9 cellular contexts compared by ENCODE assay signal in genomic region chr6:2129076-2129695, GRCh38.
DNase-seq lines count a peak whose midpoint lies in the region; ATAC-seq and TF ChIP-seq lines count a peak whose summit lies in the region.
"Had no signal": no experiment of that assay in that cellular context is flagged by ENCODE, and none has a peak within 500 bp of the region (broad histone marks: within the 10 kb centered on the region; RNA-seq: fewer than 3 reads in every experiment).

No MANE protein-coding gene starts in this region.

- H3K4me3 Mint-ChIP-seq in naive B cell = peak overlapping the region in 1 of 8 donors; percentile 44

- H3K27me3 Mint-ChIP-seq in naive B cell = peaks cover 0 to 4% (median 0%) of the 10 kb centered on the region in 3 donors

- no peak overlapping the region for H3K4me3 ChIP-seq in uterus

- H3K9me3 ChIP-seq in uterus = no peaks in the 10 kb centered on the region

- no peak for TF ChIP-seq CTCF in uterus (IDR thresholded peaks at IDR 0.05)

- H3K9me3 Mint-ChIP-seq in naive B cell = no peaks in the 10 kb centered on the region

- peak overlapping the region in 1 of 2 donors; percentile 77 for H3K27ac ChIP-seq in uterus

- H3K27ac Mint-ChIP-seq in naive B cell = peak overlapping the region in 4 of 6 donors; percentile 7 to 82 (median 35)

- H3K4me1 ChIP-seq in uterus = no peaks in the 10 kb centered on the region

- no peak for TF ChIP-seq POLR2A in uterus (IDR thresholded peaks at IDR 0.05)

- H3K4me1 Mint-ChIP-seq in naive B cell = peaks cover 17 to 35% (median 35%) of the 10 kb centered on the region in 3 donors

- peak; percentile 66 for ATAC-seq in GM18519 (IDR thresholded peaks at IDR 0.05; ENCODE audit: low FRiP score, unreplicated experiment)
- peak; percentile 62 for ATAC-seq in GM21360 (IDR thresholded peaks at IDR 0.05; ENCODE audit: unreplicated experiment)
- peak; percentile 73 for ATAC-seq in HG03342 (IDR thresholded peaks at IDR 0.05; ENCODE audit: unreplicated experiment)
- peak in 1 of 2 donors; percentile 17 for ATAC-seq in naive B cell (ENCODE audit: low read depth in 2 of 2)
- ATAC-seq: activated CD4-positive, CD25-positive, alpha-beta regulatory T cell treated with anti-CD3 and anti-CD28 coated beads, Interleukin-2, amount 50 U/mL, for 24 hours had no signal

- DNase-seq in naive B cell = no peak
- no peak for DNase-seq in UCSD-AML1 (lab: John Stamatoyannopoulos, UW; ENCODE audit: unreplicated experiment)
- no peak for DNase-seq in uterus
- no peak for DNase-seq in AG08395 (ENCODE audit: low spot score)
- DNase-seq: DMS 273 treated with DMSO at 0.1 percent for 48 hours had no signal

- H3K27me3 ChIP-seq in uterus = no peaks in the 10 kb centered on the region

- H3K36me3 Mint-ChIP-seq in naive B cell = no peaks in the 10 kb centered on the region

- no peaks in the 10 kb centered on the region for H3K36me3 ChIP-seq in uterus

- intact Hi-C loops in uterus (cut with DNase I; ENCODE audit: low total_unique reads) = no loop called here
